In genomic region chr6:118871331-118871730, GRCh38 we compare ENCODE assay signal across 1 cellular context.
TF ChIP-seq lines count a peak whose summit lies in the region.

No MANE protein-coding gene starts in this region.

TF ChIP-seq in H1, 55 proteins besides CTCF, POLR2A, EP300 and RAD21 (continued from another document):
- TF ChIP-seq, protein P1, sequence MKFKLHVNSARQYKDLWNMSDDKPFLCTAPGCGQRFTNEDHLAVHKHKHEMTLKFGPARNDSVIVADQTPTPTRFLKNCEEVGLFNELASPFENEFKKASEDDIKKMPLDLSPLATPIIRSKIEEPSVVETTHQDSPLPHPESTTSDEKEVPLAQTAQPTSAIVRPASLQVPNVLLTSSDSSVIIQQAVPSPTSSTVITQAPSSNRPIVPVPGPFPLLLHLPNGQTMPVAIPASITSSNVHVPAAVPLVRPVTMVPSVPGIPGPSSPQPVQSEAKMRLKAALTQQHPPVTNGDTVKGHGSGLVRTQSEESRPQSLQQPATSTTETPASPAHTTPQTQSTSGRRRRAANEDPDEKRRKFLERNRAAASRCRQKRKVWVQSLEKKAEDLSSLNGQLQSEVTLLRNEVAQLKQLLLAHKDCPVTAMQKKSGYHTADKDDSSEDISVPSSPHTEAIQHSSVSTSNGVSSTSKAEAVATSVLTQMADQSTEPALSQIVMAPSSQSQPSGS (IDR thresholded peaks at IDR 0.05; ENCODE audit: low read length), result no peak
- no peak for TF ChIP-seq RXRA (IDR thresholded peaks at IDR 0.05; ENCODE audit: insufficient read depth, low read depth, low read length)
- TF ChIP-seq SRF (IDR thresholded peaks at IDR 0.05; ENCODE audit: low read depth, low read length), result no peak
- no peak for TF ChIP-seq JUND (IDR thresholded peaks at IDR 0.05; ENCODE audit: low read length)
- TF ChIP-seq CTBP2 (IDR thresholded peaks at IDR 0.05; ENCODE audit: borderline replicate concordance, insufficient read depth, insufficient read length, low read length), result no peak
- TF ChIP-seq TCF12 (IDR thresholded peaks at IDR 0.05; ENCODE audit: low read depth, low read length), result no peak
- no peak for TF ChIP-seq HDAC2 (IDR thresholded peaks at IDR 0.05; ENCODE audit: borderline replicate concordance in 1 of 2, low read depth in 2 of 2, low read length in 2 of 2)
- no peak for TF ChIP-seq RFX5 (IDR thresholded peaks at IDR 0.05; ENCODE audit: borderline replicate concordance, low read depth, low read length)
- no peak for TF ChIP-seq POU5F1 (IDR thresholded peaks at IDR 0.05; ENCODE audit: low read depth, low read length)
- no peak for TF ChIP-seq ZNF274 (IDR thresholded peaks at IDR 0.05; ENCODE audit: borderline replicate concordance, extremely low read depth, low read length)
- no peak for TF ChIP-seq CHD2 (IDR thresholded peaks at IDR 0.05; ENCODE audit: low read length)
- TF ChIP-seq GTF2F1 (IDR thresholded peaks at IDR 0.05; ENCODE audit: borderline replicate concordance, low read depth, low read length), result no peak
TF ChIP-seq in H1: peak in this region for 0.
